Comparison of ENCODE assay signal across 1 cellular context in genomic region chr4:121765368-121765705, GRCh38.
TF ChIP-seq lines count a peak whose summit lies in the region.

No MANE protein-coding gene starts in this region.

TF ChIP-seq in IMR-90, 13 proteins besides CTCF, POLR2A, EP300 and RAD21:
- no peak for TF ChIP-seq FOS (IDR thresholded peaks at IDR 0.05; ENCODE audit: low read depth, low read length)
- no peak for TF ChIP-seq NFE2L2 (IDR thresholded peaks at IDR 0.05; ENCODE audit: low read depth, low read length)
- TF ChIP-seq MAZ (IDR thresholded peaks at IDR 0.05; ENCODE audit: borderline replicate concordance, low read depth, low read length): no peak
- no peak for TF ChIP-seq BHLHE40 (IDR thresholded peaks at IDR 0.05; ENCODE audit: low read depth, low read length)
- TF ChIP-seq RCOR1 (IDR thresholded peaks at IDR 0.05; ENCODE audit: insufficient replicate concordance, low read length): no peak
- no peak for TF ChIP-seq MAFK (IDR thresholded peaks at IDR 0.05; ENCODE audit: low read depth, low read length)
- TF ChIP-seq SMC3 (IDR thresholded peaks at IDR 0.05; ENCODE audit: low read depth, low read length): no peak
- no peak for TF ChIP-seq RFX5 (IDR thresholded peaks at IDR 0.05; ENCODE audit: low read depth, low read length)
- no peak for TF ChIP-seq CHD1 (IDR thresholded peaks at IDR 0.05; ENCODE audit: low read depth, low read length)
- no peak for TF ChIP-seq CEBPB (IDR thresholded peaks at IDR 0.05; ENCODE audit: low read depth, low read length)
- TF ChIP-seq USF2 (IDR thresholded peaks at IDR 0.05; ENCODE audit: low read depth, low read length): no peak
- TF ChIP-seq MXI1 (IDR thresholded peaks at IDR 0.05; ENCODE audit: borderline replicate concordance, low read depth, low read length): no peak
- TF ChIP-seq ELK1 (IDR thresholded peaks at IDR 0.05; ENCODE audit: borderline replicate concordance, low read depth, low read length): no peak
